Comparison of ENCODE assay signal across 27 cellular contexts in genomic region chr20:51720384-51720783, GRCh38. TPM values are rescaled to one million over a fixed set of nuclear protein-coding genes. Genes with fewer than 3 reads are reported as not detected.
DNase-seq lines count a peak whose midpoint lies in the region; ATAC-seq, FAIRE-seq and TF ChIP-seq lines count a peak whose summit lies in the region.
"Had no signal": no experiment of that assay in that cellular context is flagged by ENCODE, and none has a peak within 500 bp of the region (broad histone marks: within the 10 kb centered on the region; RNA-seq: fewer than 3 reads in every experiment).

No MANE protein-coding gene starts in this region.

- DNase-seq in NCI-H2107 treated with DMSO at 0.1 percent for 48 hours (lab: John Stamatoyannopoulos, UW; ENCODE audit: unreplicated experiment) (peak; percentile 26), NCI-H2107 (lab: John Stamatoyannopoulos, UW) (no peak), HepG2 (ENCODE audit: low spot score) (no peak), right lobe of liver (no peak), H1 (ENCODE audit: low read depth in 1 of 2, low spot score in 2 of 2) (no peak), cerebellar cortex (ENCODE audit: low spot score) (no peak), NCI-H2196 treated with DMSO at 0.1 percent for 48 hours (lab: John Stamatoyannopoulos, UW; ENCODE audit: unreplicated experiment) (no peak), A172 (ENCODE audit: low spot score) (no peak)
- DNase-seq: ACHN; AML-193; BE2C; CD4-positive, alpha-beta T cell; CD8-positive, alpha-beta memory T cell; DMS 273 treated with DMSO at 0.1 percent for 48 hours; DMS79; EL; GDM1; GM23248; H9 had no signal

- no peak overlapping the region for H3K14ac ChIP-seq in H1 (ENCODE audit: insufficient read length)

- no peak overlapping the region for H2BK20ac ChIP-seq in H1 (ENCODE audit: low read length)

- no peaks in the 10 kb centered on the region for H3K9me3 ChIP-seq in HepG2 (ENCODE audit: low read length)
- H3K9me3 ChIP-seq in right lobe of liver: no peaks in the 10 kb centered on the region
- no peaks in the 10 kb centered on the region for H3K9me3 ChIP-seq in H1 (ENCODE audit: insufficient read depth in 2 of 2, low read depth in 1 of 2, low read length in 1 of 2)
- H3K9me3 ChIP-seq: A549; BE2C; BLaER1 treated with 17β-estradiol and CSF1 and Interleukin-3, amounts not matched to agents 10 nM and 100 nM had no signal

- H3K4me1 ChIP-seq in HepG2 (ENCODE audit: insufficient read depth, low read length) (peaks cover 41% of the 10 kb centered on the region), right lobe of liver (no peaks in the 10 kb centered on the region), H1 (replicated peaks in 1 of 4; ENCODE audit: control insufficient read depth in 3 of 4, insufficient read depth in 4 of 4, low read length in 3 of 4) (peaks cover 0 to 4% (median 1%) of the 10 kb centered on the region in 4 experiments; a peak in 2 of 7 replicates)
- H3K4me1 ChIP-seq: A549; BE2C; BLaER1 treated with 17β-estradiol and CSF1 and Interleukin-3, amounts not matched to agents 10 nM and 100 nM had no signal

- no peak for TF ChIP-seq EP300 in HepG2 (IDR thresholded peaks at IDR 0.05; ENCODE audit: low read depth in 2 of 2, low read length in 2 of 2)
- TF ChIP-seq EP300 in HepG2 (CRISPR knock-in tag; IDR thresholded peaks at IDR 0.05; ENCODE audit: borderline replicate concordance): no peak
- no peak for TF ChIP-seq EP300 in H1 (IDR thresholded peaks at IDR 0.05; ENCODE audit: borderline replicate concordance in 1 of 2, low read depth in 2 of 2, low read length in 2 of 2)

- POLR2A ChIA-PET in HepG2 (lab: Yijun Ruan, JAX) (no interaction called here), H1 (lab: Charles Lee; ENCODE audit: partially characterized antibody) (no interaction called here)

- H2AFZ ChIP-seq in HepG2 (ENCODE audit: low read length): no peak overlapping the region
- H2AFZ ChIP-seq in H1 (ENCODE audit: low read length): no peak overlapping the region
- H2AFZ ChIP-seq: GM23248 had no signal

- H3K23me2 ChIP-seq in H1 (ENCODE audit: low read depth, low read length): no peaks in the 10 kb centered on the region

- no peak overlapping the region for H3K23ac ChIP-seq in H1 (ENCODE audit: insufficient read length)

- no peak overlapping the region for H2BK120ac ChIP-seq in H1 (replicated peaks; ENCODE audit: low read depth, low read length)

- H2BK5ac ChIP-seq in H1 (ENCODE audit: low read depth, low read length): no peak overlapping the region

- TF ChIP-seq RAD21 in HepG2 (CRISPR knock-in tag; IDR thresholded peaks at IDR 0.05) (no peak), H1 (IDR thresholded peaks at IDR 0.05 in 1 of 2, conservative IDR thresholded peaks at IDR 0.05 in 1 of 2; ENCODE audit: low read depth in 2 of 2, low read length in 2 of 2) (no peak)

- WGBS in HepG2 (ENCODE audit: low lambda C conversion rate): 96% methylated on average over 9 of the region's 9 CpGs
- WGBS in right lobe of liver (ENCODE audit: insufficient coverage, low coverage, low lambda C conversion rate, missing lambda C conversion rate): 97% methylated on average over 5 of the region's 9 CpGs
- WGBS in H1 (ENCODE audit: extremely low coverage in 1 of 2, insufficient coverage in 1 of 2, insufficient read length in 1 of 2, insufficient replicate concordance in 2 of 2, low coverage in 1 of 2, low lambda C conversion rate in 2 of 2, missing lambda C conversion rate in 1 of 2), 2 experiments: 81% methylated on average over 9 of the region's 9 CpGs; no CpG with 5 or more reads in 1 of the 2 experiments

- in situ Hi-C loops in HepG2 (cut with HindIII; ENCODE audit: extremely low pct_ligation_motif_present, low pct_unique_long_range_greater_than_20kb): no loop called here

- H3K27me3 ChIP-seq in HepG2 (ENCODE audit: control insufficient read depth in 1 of 2, insufficient read depth in 2 of 2, low read length in 2 of 2) (no peaks in the 10 kb centered on the region), right lobe of liver (no peaks in the 10 kb centered on the region), H1 (replicated peaks in 1 of 4; ENCODE audit: control insufficient read depth in 3 of 4, extremely low read depth in 1 of 4, insufficient read depth in 3 of 4, low read length in 3 of 4) (no peaks in the 10 kb centered on the region)
- H3K27me3 ChIP-seq: BE2C; BLaER1 treated with 17β-estradiol and CSF1 and Interleukin-3, amounts not matched to agents 10 nM and 100 nM had no signal

- intact Hi-C loops in HepG2 (cut with micrococcal nuclease; ENCODE audit: unreplicated experiment): no loop called here
- intact Hi-C loops in right lobe of liver (cut with DNase I): no loop called here

- CTCF ChIA-PET in HepG2 (lab: Yijun Ruan, JAX; ENCODE audit: low intra/inter-chr PET ratio, low total read pairs) (no interaction called here), H1 (lab: Charles Lee; ENCODE audit: partially characterized antibody) (no interaction called here)

- TF ChIP-seq POLR2A in HepG2 (IDR thresholded peaks at IDR 0.05; ENCODE audit: insufficient read depth in 1 of 2, low read depth in 2 of 2, low read length in 2 of 2): no peak
- no peak for TF ChIP-seq POLR2A in right lobe of liver (IDR thresholded peaks at IDR 0.05)
- TF ChIP-seq POLR2A in H1 (IDR thresholded peaks at IDR 0.05; ENCODE audit: control extremely low read depth in 1 of 2, low read depth in 2 of 2, low read length in 2 of 2): no peak

- no peak overlapping the region for H2BK12ac ChIP-seq in H1 (ENCODE audit: low read depth, low read length)

- H3K18ac ChIP-seq in H1 (ENCODE audit: extremely low read depth, low read length): no peak overlapping the region

- H3K36me3 ChIP-seq in HepG2 (replicated peaks in 1 of 2; ENCODE audit: control insufficient read depth in 1 of 2, insufficient read depth in 2 of 2, low read length in 2 of 2): peaks cover 0 to 2% of the 10 kb centered on the region in 2 experiments; a peak in 1 of 5 replicates
- H3K36me3 ChIP-seq in right lobe of liver: no peaks in the 10 kb centered on the region
- no peaks in the 10 kb centered on the region for H3K36me3 ChIP-seq in H1 (ENCODE audit: control insufficient read depth in 2 of 4, insufficient read depth in 4 of 4, low read length in 3 of 4)
- H3K36me3 ChIP-seq: BE2C; BLaER1 treated with 17β-estradiol and CSF1 and Interleukin-3, amounts not matched to agents 10 nM and 100 nM had no signal

- no peaks in the 10 kb centered on the region for H3K79me1 ChIP-seq in H1 (ENCODE audit: low read depth, low read length)

- H3K79me2 ChIP-seq in HepG2 (ENCODE audit: insufficient read depth, low read length) (no peaks in the 10 kb centered on the region), H1 (ENCODE audit: control insufficient read depth in 1 of 2, insufficient read depth in 2 of 2, low read length in 2 of 2) (no peaks in the 10 kb centered on the region)

- H2AK5ac ChIP-seq in H1 (ENCODE audit: low read depth, low read length): 0 out of 2 replicates have a peak overlapping the region, but pooled peaks have one; percentile 20

- no peaks in the 10 kb centered on the region for H4K20me1 ChIP-seq in HepG2 (ENCODE audit: insufficient read depth, low read length)
- no peaks in the 10 kb centered on the region for H4K20me1 ChIP-seq in H1 (replicated peaks in 1 of 2; ENCODE audit: control insufficient read depth in 1 of 2, insufficient read depth in 2 of 2, low read length in 2 of 2)
- H4K20me1 ChIP-seq: BLaER1 treated with 17β-estradiol and CSF1 and Interleukin-3, amounts not matched to agents 10 nM and 100 nM had no signal

- H2BK15ac ChIP-seq in H1 (ENCODE audit: low read length): peak overlapping the region; percentile 46; the same call in 1 of the 2 replicates

- H3K56ac ChIP-seq in H1 (replicated peaks; ENCODE audit: insufficient read length, low read depth, low read length): no peak overlapping the region

- no TSS peak for BruUV-seq in HepG2 (replicated peaks; lab: Mats Ljungman, UMichigan)

- no peak overlapping the region for H3K27ac ChIP-seq in HepG2 (ENCODE audit: extremely low read length, insufficient read depth, low read length)
- H3K27ac ChIP-seq in right lobe of liver: no peak overlapping the region
- no peak overlapping the region for H3K27ac ChIP-seq in H1 (ENCODE audit: low read depth, low read length)
- H3K27ac ChIP-seq: 22Rv1; A549; BLaER1 treated with 17β-estradiol and CSF1 and Interleukin-3, amounts not matched to agents 10 nM and 100 nM; GM23248 had no signal

- no peak overlapping the region for H3K9ac ChIP-seq in HepG2 (ENCODE audit: insufficient read depth, low read depth, low read length)
- no peak overlapping the region for H3K9ac ChIP-seq in H1 (replicated peaks in 1 of 4; ENCODE audit: extremely low read depth in 1 of 4, low read depth in 3 of 4, low read length in 3 of 4)
- H3K9ac ChIP-seq: BLaER1 treated with 17β-estradiol and CSF1 and Interleukin-3, amounts not matched to agents 10 nM and 100 nM; GM23248 had no signal

- H3K4ac ChIP-seq in H1 (replicated peaks; ENCODE audit: insufficient read length, low read depth, low read length): no peak overlapping the region

- H3K4me2 ChIP-seq in HepG2 (ENCODE audit: low read depth, low read length) (no peak overlapping the region), H1 (ENCODE audit: insufficient read depth in 1 of 2, low read depth in 2 of 2, low read length in 2 of 2) (no peak overlapping the region)
- H3K4me2 ChIP-seq: A549; BLaER1 treated with 17β-estradiol and CSF1 and Interleukin-3, amounts not matched to agents 10 nM and 100 nM had no signal

- no peak overlapping the region for H4K5ac ChIP-seq in H1 (ENCODE audit: insufficient read length, low read depth, low read length)

- no peak overlapping the region for H3K4me3 ChIP-seq in HepG2 (replicated peaks in 1 of 3; ENCODE audit: insufficient read depth in 1 of 3, low read depth in 2 of 3, low read length in 3 of 3)
- H3K4me3 ChIP-seq in right lobe of liver: no peak overlapping the region
- no peak overlapping the region for H3K4me3 ChIP-seq in H1 (ENCODE audit: extremely low read depth in 1 of 4, insufficient read depth in 2 of 4, low read depth in 3 of 4, low read length in 4 of 4)
- H3K4me3 ChIP-seq: A549; BLaER1 treated with 17β-estradiol and CSF1 and Interleukin-3, amounts not matched to agents 10 nM and 100 nM; GM12878; GM23248 had no signal

- TF ChIP-seq CTCF in HepG2 (CRISPR knock-in tag; IDR thresholded peaks at IDR 0.05): no peak
- TF ChIP-seq CTCF in right lobe of liver (IDR thresholded peaks at IDR 0.05): no peak
- no peak for TF ChIP-seq CTCF in H1 (IDR thresholded peaks at IDR 0.05; ENCODE audit: control extremely low read depth in 1 of 3, insufficient read depth in 1 of 3, low read depth in 1 of 3, low read length in 3 of 3)

- no peak overlapping the region for H4K91ac ChIP-seq in H1 (replicated peaks; ENCODE audit: insufficient read length, low read length)

- ATAC-seq in HepG2 (no peak), right lobe of liver (no peak)
- ATAC-seq: A549, GM12878, HCT116 had no signal

- FAIRE-seq in HepG2 (lab: Jason Lieb, UNC) (no peak), H1 (lab: Jason Lieb, UNC) (no peak)
- FAIRE-seq: A549, D721Med, GM12878, GM19239 had no signal

- H4K8ac ChIP-seq in H1 (ENCODE audit: extremely low read depth, insufficient read depth, low read length): no peak overlapping the region

RNA-seq across cellular contexts. Expression of gene ATP9A, which starts 47.8 kb away (rescaled TPM):
- total RNA-seq in HepG2 (2016; rRNA removed; fragmentation: Illumina TruSeq; extraction: Trizol) (11.0 and 11.8 TPM in 2 replicates), right lobe of liver (10 to 100 TPM; 10.5 to 17.4 (median 13.0) TPM)
- total RNA-seq in HepG2 (2016; cell fraction: cytosol; rRNA removed; fragmentation: Illumina TruSeq; extraction: Trizol; ENCODE audit: low read depth): 2.4 and 3.0 TPM in 2 replicates
- total RNA-seq in HepG2 (2016; cell fraction: insoluble cytoplasmic fraction; rRNA removed; fragmentation: Illumina TruSeq; extraction: Trizol): 10.1 and 11.8 TPM in 2 replicates
- 5.1 and 5.8 TPM in 2 replicates for total RNA-seq in HepG2 (2016; cell fraction: membrane; rRNA removed; fragmentation: Illumina TruSeq; extraction: Trizol)
- total RNA-seq in HepG2 (2016; cell fraction: nucleus; rRNA removed; fragmentation: Illumina TruSeq; extraction: Trizol): 13.2 and 14.5 TPM in 2 replicates
- polyA plus RNA-seq in HepG2 (2011; rRNA removed) (18.5 and 19.2 TPM in 2 replicates), H1 (2011; rRNA removed) (4.6 and 5.0 TPM in 2 replicates)
- 13.2 and 14.1 TPM in 2 replicates for polyA plus RNA-seq in HepG2 (2011; cell fraction: cytosol; rRNA removed)
- 31.8 and 35.3 TPM in 2 replicates for polyA plus RNA-seq in HepG2 (2011; cell fraction: nucleus; rRNA removed)
- polyA plus RNA-seq in HepG2 (2012): 23.4 and 25.1 TPM in 2 replicates
- polyA plus RNA-seq in HepG2 (2016; cell fraction: cytosol; fragmentation: Illumina TruSeq; extraction: Trizol; ENCODE audit: low read depth): 0.52 and 0.55 TPM in 2 replicates
- polyA plus RNA-seq in HepG2 (2016; cell fraction: insoluble cytoplasmic fraction; fragmentation: Illumina TruSeq; extraction: Trizol; ENCODE audit: low read depth): 6.8 and 7.8 TPM in 2 replicates
- polyA plus RNA-seq in HepG2 (2016; cell fraction: membrane; fragmentation: Illumina TruSeq; extraction: Trizol; ENCODE audit: low read depth): 2.0 and 2.2 TPM in 2 replicates
- 14.8 and 15.7 TPM in 2 replicates for polyA plus RNA-seq in HepG2 (2016; cell fraction: nucleus; fragmentation: Illumina TruSeq; extraction: Trizol; ENCODE audit: insufficient read depth, low read depth)
- 30.7 and 75.7 TPM in 2 replicates for polyA minus RNA-seq in HepG2 (2011; rRNA and poly(A)+ RNA removed; ENCODE audit: low replicate concordance)
- polyA minus RNA-seq in HepG2 (2011; cell fraction: cytosol; rRNA and poly(A)+ RNA removed): 25.1 and 28.6 TPM in 2 replicates
- 37.2 and 39.9 TPM in 2 replicates for polyA minus RNA-seq in HepG2 (2011; cell fraction: nucleus; rRNA and poly(A)+ RNA removed)
- 6.4 and 7.7 TPM in 2 replicates for total RNA-seq in H1 (2021; fragmentation: NEBNext Ultra II Directional; extraction: Animal tissue kit (Norgen Biotek cat#: 25700))
- polyA plus RNA-seq in H1 (2011; cell fraction: cytosol; rRNA removed): 4.6 TPM
- polyA plus RNA-seq in H1 (2011; cell fraction: nucleus; rRNA removed): 6.1 TPM
- 5.0 to 6.7 TPM (median 5.6 TPM) in 4 replicates for polyA plus RNA-seq in H1 (2012, experiment 1 of 2)
- 0.60 TPM for polyA plus RNA-seq in H1 (2012, experiment 2 of 2)
- polyA plus RNA-seq in H1 (2013, experiment 1 of 2): 4.0 TPM
- 4.1 TPM for polyA plus RNA-seq in H1 (2013, experiment 2 of 2)
- polyA minus RNA-seq in H1 (2011; rRNA and poly(A)+ RNA removed): 14.9 and 20.6 TPM in 2 replicates
- 7.3 TPM for polyA minus RNA-seq in H1 (2011; cell fraction: cytosol; rRNA and poly(A)+ RNA removed)
- polyA minus RNA-seq in H1 (2011; cell fraction: nucleus; rRNA and poly(A)+ RNA removed): 8.1 TPM
- 16.3 and 19.5 TPM in 2 replicates for total RNA-seq in A172 (2014; rRNA removed; shearing (Covaris generic))
- polyA plus RNA-seq: CD14-positive monocyte had no signal
